1 cellular context compared by ENCODE assay signal in the genomic region with DNA sequence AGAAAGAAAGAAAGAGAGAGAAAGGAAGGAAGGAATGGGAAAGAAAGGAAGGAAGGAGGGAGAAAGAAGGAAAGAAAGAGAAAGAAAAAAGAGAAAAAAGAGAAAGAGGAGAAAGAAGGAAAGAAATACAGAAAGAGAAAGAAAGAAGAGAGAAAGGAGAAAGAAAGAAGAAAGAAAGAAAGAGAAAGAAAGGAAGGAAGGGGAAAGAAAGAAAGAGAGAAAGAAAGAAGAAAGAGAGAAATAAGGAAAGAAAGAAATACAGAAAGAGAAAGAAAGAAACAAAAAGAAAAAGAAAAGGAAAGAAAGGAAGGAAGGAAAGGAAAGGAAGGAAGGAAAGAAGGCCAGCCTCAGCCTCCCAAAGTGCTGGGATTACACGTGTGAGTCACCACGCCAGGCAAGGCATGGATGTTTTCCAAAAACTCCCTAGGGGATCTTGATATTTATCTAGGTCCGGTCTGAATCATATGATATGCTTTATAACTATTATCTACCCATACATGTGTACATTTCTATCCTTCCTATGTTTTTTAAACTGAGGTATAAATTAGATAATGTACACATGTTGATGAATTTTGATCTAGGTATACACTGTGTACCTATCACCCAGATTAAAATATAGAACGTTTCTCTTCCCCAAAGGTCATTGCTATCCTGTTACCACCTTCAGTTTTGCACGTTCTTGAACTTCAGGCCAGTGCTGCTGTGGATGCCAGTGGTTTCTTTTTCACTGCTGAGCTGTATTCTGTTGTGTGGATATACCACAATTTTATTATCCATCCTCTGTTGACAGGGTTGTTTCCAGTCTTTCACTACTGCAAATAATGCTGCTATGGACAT.
TF ChIP-seq lines count a peak whose summit lies in the region.

No MANE protein-coding gene starts in this region.

TF ChIP-seq in HEK293, 187 proteins besides CTCF, POLR2A, EP300 and RAD21 (continued from another document):
- TF ChIP-seq, protein P1, sequence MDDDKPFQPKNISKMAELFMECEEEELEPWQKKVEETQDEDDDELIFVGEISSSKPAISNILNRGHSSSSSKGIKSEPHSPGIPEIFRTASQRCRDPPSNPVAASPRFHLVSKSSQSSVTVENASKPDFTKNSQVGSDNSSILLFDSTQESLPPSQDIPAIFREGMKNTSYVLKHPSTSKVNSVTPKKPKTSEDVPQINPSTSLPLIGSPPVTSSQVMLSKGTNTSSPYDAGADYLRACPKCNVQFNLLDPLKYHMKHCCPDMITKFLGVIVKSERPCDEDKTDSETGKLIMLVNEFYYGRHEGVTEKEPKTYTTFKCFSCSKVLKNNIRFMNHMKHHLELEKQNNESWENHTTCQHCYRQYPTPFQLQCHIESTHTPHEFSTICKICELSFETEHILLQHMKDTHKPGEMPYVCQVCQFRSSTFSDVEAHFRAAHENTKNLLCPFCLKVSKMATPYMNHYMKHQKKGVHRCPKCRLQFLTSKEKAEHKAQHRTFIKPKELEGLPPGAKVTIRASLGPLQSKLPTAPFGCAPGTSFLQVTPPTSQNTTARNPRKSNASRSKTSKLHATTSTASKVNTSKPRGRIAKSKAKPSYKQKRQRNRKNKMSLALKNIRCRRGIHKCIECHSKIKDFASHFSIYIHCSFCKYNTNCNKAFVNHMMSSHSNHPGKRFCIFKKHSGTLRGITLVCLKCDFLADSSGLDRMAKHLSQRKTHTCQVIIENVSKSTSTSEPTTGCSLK (tag by site-specific recombination; IDR thresholded peaks at IDR 0.05) = no peak
- TF ChIP-seq ZNF561 (tag by site-specific recombination; IDR thresholded peaks at IDR 0.05; ENCODE audit: borderline replicate concordance) (no peak), TRIM28 (IDR thresholded peaks at IDR 0.05; ENCODE audit: borderline replicate concordance, low read length) (no peak), ZNF654 (tag by site-specific recombination; IDR thresholded peaks at IDR 0.05; ENCODE audit: low read depth) (no peak), TCF7L2 (IDR thresholded peaks at IDR 0.05; ENCODE audit: borderline replicate concordance, low read depth, low read length) (no peak), ZNF501 (tag by site-specific recombination; IDR thresholded peaks at IDR 0.05) (no peak), ZNF571 (tag by site-specific recombination; IDR thresholded peaks at IDR 0.05) (no peak), SALL2 (tag by site-specific recombination; IDR thresholded peaks at IDR 0.05; ENCODE audit: borderline replicate concordance) (0 out of 2 replicates have a peak, but pooled peaks have one; percentile 45)
- TF ChIP-seq, protein P2, sequence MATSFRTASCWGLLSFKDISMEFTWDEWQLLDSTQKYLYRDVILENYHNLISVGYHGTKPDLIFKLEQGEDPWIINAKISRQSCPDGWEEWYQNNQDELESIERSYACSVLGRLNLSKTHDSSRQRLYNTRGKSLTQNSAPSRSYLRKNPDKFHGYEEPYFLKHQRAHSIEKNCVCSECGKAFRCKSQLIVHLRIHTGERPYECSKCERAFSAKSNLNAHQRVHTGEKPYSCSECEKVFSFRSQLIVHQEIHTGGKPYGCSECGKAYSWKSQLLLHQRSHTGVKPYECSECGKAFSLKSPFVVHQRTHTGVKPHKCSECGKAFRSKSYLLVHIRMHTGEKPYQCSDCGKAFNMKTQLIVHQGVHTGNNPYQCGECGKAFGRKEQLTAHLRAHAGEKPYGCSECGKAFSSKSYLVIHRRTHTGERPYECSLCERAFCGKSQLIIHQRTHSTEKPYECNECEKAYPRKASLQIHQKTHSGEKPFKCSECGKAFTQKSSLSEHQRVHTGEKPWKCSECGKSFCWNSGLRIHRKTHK (tag by site-specific recombination; IDR thresholded peaks at IDR 0.05) = no peak
TF ChIP-seq in HEK293: peak in this region for 8.
